39 cellular contexts compared by ENCODE assay signal in the genomic region with DNA sequence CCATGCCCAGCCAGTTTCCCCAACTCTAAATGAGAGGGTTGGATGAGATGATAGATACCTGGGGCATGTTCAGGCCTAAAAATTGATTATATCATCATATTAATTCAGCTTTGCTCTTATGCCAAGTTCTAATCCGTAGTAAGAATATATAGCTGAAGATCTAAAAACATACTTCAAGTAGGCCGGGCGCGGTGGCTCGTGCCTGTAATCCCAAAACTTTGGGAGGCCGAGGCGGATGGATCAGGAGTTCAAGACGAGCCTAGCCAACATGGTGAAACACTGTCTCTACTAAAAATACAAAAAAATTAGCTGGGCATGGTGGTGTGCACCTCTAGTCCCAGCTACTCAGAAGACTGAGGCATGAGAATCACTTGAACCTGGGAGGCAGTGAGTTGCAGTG. TPM values are rescaled to one million over a fixed set of nuclear protein-coding genes. Genes with fewer than 3 reads are reported as not detected.
"Had no signal": no experiment of that assay in that cellular context is flagged by ENCODE, and none has a peak within 500 bp of the region (broad histone marks: within the 10 kb centered on the region; RNA-seq: fewer than 3 reads in every experiment).

No MANE protein-coding gene starts in this region.

- H3K9me3 ChIP-seq: MG63 had no signal

- H3K36me3 ChIP-seq: MG63 had no signal

- H3K27ac ChIP-seq: KMS-11 had no signal

- DNase-seq: Karpas-422, Kasumi-1, KBM-7, KG1, MG63, MM.1S, MV-4-11, NCI-H1048, NCI-H1092, NCI-H1092 treated with DMSO at 0.1 percent for 48 hours, NCI-H1105, NCI-H1105 treated with DMSO at 0.1 percent for 48 hours, NCI-H1417, NCI-H1417 treated with DMSO at 0.1 percent for 48 hours, NCI-H1436, NCI-H1436 treated with DMSO at 0.1 percent for 48 hours, NCI-H146, NCI-H1694, NCI-H1694 treated with DMSO at 0.1 percent for 48 hours, NCI-H187, NCI-H187 treated with DMSO at 0.1 percent for 48 hours, NCI-H1930, NCI-H2029, NCI-H2029 treated with DMSO at 0.1 percent for 48 hours, NCI-H2081, NCI-H2081 treated with DMSO at 0.1 percent for 48 hours, NCI-H2107, NCI-H2171, NCI-H2171 treated with DMSO at 0.1 percent for 48 hours, NCI-H2227 treated with DMSO at 0.1 percent for 48 hours, NCI-H226, NCI-H345, NCI-H446, NCI-H446 treated with DMSO at 0.1 percent for 48 hours had no signal

- H3K4me3 ChIP-seq: MG63 had no signal

RNA-seq across cellular contexts. Expression of gene PLA2G10, which starts 12.0 kb away (rescaled TPM):
- total RNA-seq: LHCN-M2, M059J, MCF 10A, NCI-H460 had no signal

RNA-seq across cellular contexts. Expression of gene NPIPA3, which starts 21.1 kb away (rescaled TPM):
- total RNA-seq: M059J had no signal
